8 cellular contexts compared by ENCODE assay signal in genomic region chr12:113232787-113233585, GRCh38. TPM values are rescaled to one million over a fixed set of nuclear protein-coding genes. Genes with fewer than 3 reads are reported as not detected.
DNase-seq lines count a peak whose midpoint lies in the region; ATAC-seq and TF ChIP-seq lines count a peak whose summit lies in the region.

No MANE protein-coding gene starts in this region.

- H3K36me3 ChIP-seq in CD8-positive, alpha-beta T cell (ENCODE audit: insufficient read depth, low read length), result peaks cover 4% of the 10 kb centered on the region
- peaks cover 0 to 7% of the 10 kb centered on the region in 2 donors for H3K36me3 ChIP-seq in prostate gland

- H3K4me3 ChIP-seq in CD8-positive, alpha-beta T cell (ENCODE audit: low read depth, low read length), result peak overlapping the region; percentile 34
- H3K4me3 ChIP-seq in lower leg skin (ENCODE audit: low read depth, poor library complexity, severe bottlenecking) (no peak overlapping the region), prostate gland (no peak overlapping the region)

- 58 to 86% methylated on average over 23 to 25 of the region's 25 CpGs for WGBS in lower leg skin, 2 donors
- WGBS in prostate gland, result 66% methylated on average over 19 of the region's 25 CpGs

- CTCF ChIA-PET in CD8-positive, alpha-beta T cell (lab: Charles Lee), result interaction anchor here (0.9 to 1.6 kb wide), 7 partner anchors 10 to 58 kb away, joined by 3 to 6 read pairs (median 4); partner anchors contain the start of gene TPCN1
- CTCF ChIA-PET in T-cell (lab: Charles Lee), result interaction anchor here (0.5 to 2.0 kb wide), 9 partner anchors 9 to 59 kb away, joined by 3 to 6 read pairs (median 4); no protein-coding TSS in a partner anchor

- no peaks in the 10 kb centered on the region for H3K27me3 Mint-ChIP-seq in CD8-positive, alpha-beta T cell (ENCODE audit: low read depth)
- H3K27me3 Mint-ChIP-seq in IgD-negative memory B cell (no peaks in the 10 kb centered on the region), T-cell (no peaks in the 10 kb centered on the region)

- peak; percentile 55 for TF ChIP-seq CTCF in CD8-positive, alpha-beta T cell (IDR thresholded peaks at IDR 0.05)
- TF ChIP-seq CTCF in lower leg skin (IDR thresholded peaks at IDR 0.05) (no peak), prostate gland (IDR thresholded peaks at IDR 0.05) (no peak)

- H3K4me3 Mint-ChIP-seq in CD8-positive, alpha-beta T cell, result peak overlapping the region; percentile 86
- peak overlapping the region; percentile 13 to 95 (median 86) for H3K4me3 Mint-ChIP-seq in IgD-negative memory B cell
- peak overlapping the region; percentile 69 to 87 (median 73) for H3K4me3 Mint-ChIP-seq in T-cell

- TF ChIP-seq POLR2A in lower leg skin (IDR thresholded peaks at IDR 0.05) (no peak), prostate gland (IDR thresholded peaks at IDR 0.05) (no peak)

- ATAC-seq in CD8-positive, alpha-beta T cell, result peak; percentile 97
- ATAC-seq in GM21367 (IDR thresholded peaks at IDR 0.05; ENCODE audit: unreplicated experiment), result peak; percentile 47
- ATAC-seq in T-cell (replicated peaks in 1 of 4), result peak; percentile 89 to 96 (median 90)

- H3K27me3 ChIP-seq in CD8-positive, alpha-beta T cell (ENCODE audit: insufficient read depth, low read length), result no peaks in the 10 kb centered on the region
- H3K27me3 ChIP-seq in prostate gland (replicated peaks; ENCODE audit: insufficient read depth), result no peaks in the 10 kb centered on the region

- H3K4me1 Mint-ChIP-seq in CD8-positive, alpha-beta T cell (ENCODE audit: low read depth), result peaks cover 42% of the 10 kb centered on the region
- H3K4me1 Mint-ChIP-seq in IgD-negative memory B cell, result peaks cover 20 to 35% (median 31%) of the 10 kb centered on the region in 3 donors
- H3K4me1 Mint-ChIP-seq in T-cell, result peaks cover 54 to 72% (median 54%) of the 10 kb centered on the region in 3 donors

- peaks cover 61% of the 10 kb centered on the region for H3K36me3 Mint-ChIP-seq in CD8-positive, alpha-beta T cell
- H3K36me3 Mint-ChIP-seq in IgD-negative memory B cell (peaks cover 3% of the 10 kb centered on the region), T-cell (peaks cover 34% of the 10 kb centered on the region)

- H3K9me3 ChIP-seq in CD8-positive, alpha-beta T cell (ENCODE audit: low read length), result no peaks in the 10 kb centered on the region
- no peaks in the 10 kb centered on the region for H3K9me3 ChIP-seq in prostate gland

- POLR2A ChIA-PET in CD8-positive, alpha-beta T cell (lab: Charles Lee), result interaction anchor here (1.0 to 2.2 kb wide), 3 partner anchors 10 to 47 kb away, joined by 3 to 12 read pairs (median 3); partner anchors contain the start of genes DDX54 and RITA1
- POLR2A ChIA-PET in T-cell (lab: Charles Lee), result no interaction called here

- intact Hi-C loops in CD8-positive, alpha-beta T cell (cut with DNase I, micrococcal nuclease), result loop anchor here (1.0 kb wide), 5 partner anchors 12 to 185 kb away; partner anchors contain the start of genes TPCN1 (in 2 of the 2), DDX54 (in 1 of the 2) and RITA1 (in 1 of the 2)
- intact Hi-C loops in lower leg skin (cut with DNase I; ENCODE audit: low total_unique reads) (no loop called here), prostate gland (cut with DNase I) (no loop called here)

- peak; percentile 46 to 88 (median 69) for DNase-seq in CD8-positive, alpha-beta T cell
- DNase-seq in T-cell, result peak; percentile 40 to 88 (median 76)
- DNase-seq in amygdala (lab: John Stamatoyannopoulos, UW), result peak in 42 of 56 donors; percentile 16 to 81 (median 58)
- peak; percentile 43 to 92 for DNase-seq in lower leg skin (ENCODE audit: low spot score in 2 of 2)
- DNase-seq in stimulated activated CD8-positive, alpha-beta memory T cell treated with anti-CD3 and anti-CD28 coated beads, Interleukin-15, amount 100 ng/mL, for 4 hours (ENCODE audit: low read depth in 2 of 2), result peak; percentile 44 to 53
- no peak for DNase-seq in prostate gland (ENCODE audit: low spot score)

- H3K27ac ChIP-seq in CD8-positive, alpha-beta T cell (ENCODE audit: low read depth, low read length), result peak overlapping the region; percentile 46
- H3K27ac ChIP-seq in prostate gland, result peak overlapping the region in 1 of 2 donors; percentile 59

- peaks cover 41% of the 10 kb centered on the region for H3K4me1 ChIP-seq in CD8-positive, alpha-beta T cell (ENCODE audit: insufficient read depth, low read length)
- H3K4me1 ChIP-seq in prostate gland (replicated peaks), result no peaks in the 10 kb centered on the region

- peak overlapping the region; percentile 90 for H3K27ac Mint-ChIP-seq in CD8-positive, alpha-beta T cell
- H3K27ac Mint-ChIP-seq in IgD-negative memory B cell, result peak overlapping the region; percentile 6 to 93 (median 84)
- peak overlapping the region; percentile 88 to 89 for H3K27ac Mint-ChIP-seq in T-cell

- H3K9me3 Mint-ChIP-seq in CD8-positive, alpha-beta T cell, result no peaks in the 10 kb centered on the region
- H3K9me3 Mint-ChIP-seq in IgD-negative memory B cell (no peaks in the 10 kb centered on the region), T-cell (no peaks in the 10 kb centered on the region)

RNA-seq across cellular contexts. Expression of gene TPCN1, which starts 11.7 kb away (rescaled TPM):
- 10 to 100 TPM; 32.8 to 37.0 TPM for total RNA-seq in CD8-positive, alpha-beta T cell
- 17.4 TPM for polyA plus RNA-seq in IgD-negative memory B cell
- 10 to 100 TPM; 58.8 to 81.6 (median 73.5) TPM for total RNA-seq in T-cell
- 10 to 100 TPM; 16.5 to 38.4 (median 28.8) TPM for total RNA-seq in lower leg skin
- 10 to 100 TPM; 52.6 to 65.3 TPM for total RNA-seq in prostate gland

RNA-seq across cellular contexts. Expression of gene RITA1, which starts 47.5 kb away (rescaled TPM):
- 1 to 10 TPM; 4.3 to 4.5 TPM for total RNA-seq in CD8-positive, alpha-beta T cell
- polyA plus RNA-seq in IgD-negative memory B cell, result 24.1 TPM
- 10 to 100 TPM in 3 of 5 donors, 1 to 10 TPM in 2; 7.8 to 17.8 (median 13.8) TPM for total RNA-seq in T-cell
- 10 to 100 TPM; 14.5 to 25.8 (median 18.8) TPM for total RNA-seq in lower leg skin
- 10 to 100 TPM; 29.0 to 39.7 TPM for total RNA-seq in prostate gland

RNA-seq across cellular contexts. Expression of gene DDX54, which starts 47.7 kb away (rescaled TPM):
- 10 to 100 TPM; 75.4 to 85.6 TPM for total RNA-seq in CD8-positive, alpha-beta T cell
- polyA plus RNA-seq in IgD-negative memory B cell, result 34.2 TPM
- total RNA-seq in T-cell (10 to 100 TPM; 86.1 to 100.0 (median 88.0) TPM), lower leg skin (100 to 1,000 TPM in 1 of 4 donors, 10 to 100 TPM in 3; 48.6 to 106 (median 77.3) TPM), prostate gland (100 to 1,000 TPM in 1 of 2 donors, 10 to 100 TPM in 1; 66.3 to 119 TPM)

Comparison
In these comparisons a context has a peak if more than half of its experiments do, and no peak if none do; other contexts are left out.
1. ATAC-seq: peak in every context shown above with its lines; median percentile 97 in CD8-positive, alpha-beta T cell; 90 in T-cell; 47 in GM21367.
2. intact Hi-C loops: an anchor here in CD8-positive, alpha-beta T cell (1.0 kb wide); none called in lower leg skin and prostate gland.